In the genomic region with DNA sequence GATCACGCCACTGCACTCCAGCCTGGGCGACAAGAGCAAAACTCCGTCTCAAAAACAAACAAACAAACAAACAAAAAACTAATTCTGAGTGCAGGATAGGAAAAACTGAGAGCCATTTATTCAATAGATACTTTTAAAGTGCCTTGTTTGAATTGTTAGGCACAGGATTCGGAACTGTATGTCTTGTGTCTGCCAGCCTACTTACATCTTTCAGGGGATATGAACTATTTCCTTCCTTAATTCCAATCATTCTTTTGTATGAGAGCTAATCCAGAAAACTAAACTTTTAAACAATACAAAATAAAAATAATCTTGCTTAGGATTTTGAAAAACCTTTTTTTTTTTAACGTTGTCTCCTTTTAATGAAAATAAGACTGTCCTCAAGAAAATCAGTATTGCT, we compare ENCODE assay signal across 19 cellular contexts. TPM values are rescaled to one million over a fixed set of nuclear protein-coding genes. Genes with fewer than 3 reads are reported as not detected.
A peak's percentile ranks its signal among the peaks of the same experiment; 100 is the strongest.
DNase-seq lines count a peak whose midpoint lies in the region; ATAC-seq and TF ChIP-seq lines count a peak whose summit lies in the region.
"Had no signal": no experiment of that assay in that cellular context is flagged by ENCODE, and none has a peak within 500 bp of the region (broad histone marks: within the 10 kb centered on the region; RNA-seq: fewer than 3 reads in every experiment).

No MANE protein-coding gene starts in this region.

- WGBS in sigmoid colon, 2 donors, result 81 to 86% methylated on average over 5 of the region's 5 CpGs

- peaks cover 0 to 64% of the 10 kb centered on the region in 2 donors for H3K4me1 ChIP-seq in right atrium auricular region
- H3K4me1 ChIP-seq in sigmoid colon, result peaks cover 0 to 94% (median 62%) of the 10 kb centered on the region in 4 donors
- H3K4me1 ChIP-seq in uterus, result no peaks in the 10 kb centered on the region

- TF ChIP-seq EP300 in sigmoid colon (IDR thresholded peaks at IDR 0.05), result no peak

- TF ChIP-seq POLR2A in sigmoid colon (IDR thresholded peaks at IDR 0.05), result no peak
- no peak for TF ChIP-seq POLR2A in uterus (IDR thresholded peaks at IDR 0.05)

- no peaks in the 10 kb centered on the region for H3K9me3 ChIP-seq in right atrium auricular region
- no peaks in the 10 kb centered on the region for H3K9me3 ChIP-seq in sigmoid colon
- no peaks in the 10 kb centered on the region for H3K9me3 ChIP-seq in uterus
- H3K9me3 ChIP-seq: A549, mucosa of descending colon had no signal

- intact Hi-C loops in left cardiac atrium (cut with DNase I), result no loop called here
- intact Hi-C loops in sigmoid colon (cut with DNase I), result loop anchor here (5.0 kb wide), 1 partner anchor 410 kb away; no protein-coding TSS in a partner anchor
- intact Hi-C loops in uterus (cut with DNase I; ENCODE audit: low total_unique reads), result no loop called here

- ATAC-seq in left cardiac atrium, result no peak
- ATAC-seq: A549; activated CD8-positive, alpha-beta T cell treated with anti-CD3 and anti-CD28 coated beads for 36 hours; activated T-cell treated with anti-CD3 and anti-CD28 coated beads, Interleukin-2, amount 50 U/mL, for 4 hours; mucosa of descending colon had no signal

- H3K27me3 ChIP-seq in right atrium auricular region (no peaks in the 10 kb centered on the region), sigmoid colon (no peaks in the 10 kb centered on the region), uterus (no peaks in the 10 kb centered on the region)
- H3K27me3 ChIP-seq: cardiac muscle cell, hepatocyte had no signal

- H3K4me3 ChIP-seq in right atrium auricular region (no peak overlapping the region), fibroblast of the aortic adventitia (ENCODE audit: low read depth, low read length) (no peak overlapping the region), sigmoid colon (no peak overlapping the region), uterus (no peak overlapping the region)
- H3K4me3 ChIP-seq: A549, cardiac muscle cell, hepatocyte, mucosa of descending colon had no signal

- DNase-seq in right atrium auricular region (ENCODE audit: low spot score) (no peak), left cardiac atrium (no peak), fibroblast of the aortic adventitia (ENCODE audit: low read depth) (peak; percentile 52), sigmoid colon (no peak), uterus (no peak), cerebellar cortex (ENCODE audit: low spot score) (no peak), activated gamma-delta T cell (lab: John Stamatoyannopoulos, UW) (no peak)
- DNase-seq in activated CD8-positive, alpha-beta memory T cell treated with anti-CD3 and anti-CD28 coated beads for 24 hours, result no peak
- DNase-seq: activated CD8-positive, alpha-beta T cell treated with anti-CD3 and anti-CD28 coated beads for 36 hours; activated T-cell treated with anti-CD3 and anti-CD28 coated beads, Interleukin-2, amount 50 U/mL, for 4 hours; effector CD8-positive, alpha-beta T cell; mucosa of descending colon; NCI-H526 treated with DMSO at 0.1 percent for 48 hours; small intestine; stimulated activated CD4-positive, alpha-beta T cell treated with anti-CD3 and anti-CD28 coated beads, Interleukin-4, amount 100 ng/mL, for 4 hours had no signal

- H3K36me3 ChIP-seq in right atrium auricular region (no peaks in the 10 kb centered on the region), sigmoid colon (no peaks in the 10 kb centered on the region), uterus (no peaks in the 10 kb centered on the region)
- H3K36me3 ChIP-seq: cardiac muscle cell had no signal

- TF ChIP-seq CTCF in right atrium auricular region (IDR thresholded peaks at IDR 0.05) (no peak), fibroblast of the aortic adventitia (IDR thresholded peaks at IDR 0.05; ENCODE audit: insufficient read depth, low read length) (no peak), sigmoid colon (IDR thresholded peaks at IDR 0.05) (no peak), uterus (IDR thresholded peaks at IDR 0.05) (no peak)

- H3K27ac ChIP-seq in right atrium auricular region (peak overlapping the region; percentile 78 to 79), sigmoid colon (peak overlapping the region; percentile 78 to 92 (median 86)), uterus (peak overlapping the region; percentile 77 to 90)
- H3K27ac ChIP-seq: A549, VCaP had no signal

RNA-seq across cellular contexts. Expression of gene UVRAG, which starts 12.6 kb away (rescaled TPM):
- total RNA-seq in right atrium auricular region (10 to 100 TPM; 13.2 to 13.9 TPM), left cardiac atrium (10 to 100 TPM; 13.9 to 17.7 TPM), fibroblast of the aortic adventitia (ENCODE audit: low replicate concordance) (21.6 and 53.6 TPM in 2 replicates), sigmoid colon (10 to 100 TPM; 29.3 to 43.2 (median 35.6) TPM), uterus (10 to 100 TPM; 14.9 to 42.9 (median 26.4) TPM)
- 10 to 100 TPM in 1 of 3 donors, 1 to 10 TPM in 2; 4.9 to 10.8 (median 6.6) TPM for polyA plus RNA-seq in sigmoid colon

RNA-seq across cellular contexts. Expression of gene DGAT2, which starts 59.0 kb away (rescaled TPM):
- total RNA-seq in right atrium auricular region, result 10 to 100 TPM in 1 of 2 donors, 1 to 10 TPM in 1; 2.7 to 27.7 TPM
- total RNA-seq in left cardiac atrium, result 100 to 1,000 TPM in 1 of 2 donors, 10 to 100 TPM in 1; 81.2 to 131 TPM
- total RNA-seq in fibroblast of the aortic adventitia (ENCODE audit: low replicate concordance), result 0.16 and 13.4 TPM in 2 replicates
- 10 to 100 TPM in 1 of 4 donors, 1 to 10 TPM in 1, under 1 TPM in 2; 0.55 to 20.3 (median 0.92) TPM for total RNA-seq in sigmoid colon
- polyA plus RNA-seq in sigmoid colon, result 10 to 100 TPM in 1 of 3 donors, 1 to 10 TPM in 2; 1.2 to 16.5 (median 3.6) TPM
- 1 to 10 TPM in 2 of 4 donors, under 1 TPM in 1, not detected in 1; 0.29 to 1.5 (median 1.5) TPM for total RNA-seq in uterus
